In genomic region chr5:178267245-178267644, GRCh38 we compare ENCODE assay signal across 21 cellular contexts.
"Had no signal": no experiment of that assay in that cellular context is flagged by ENCODE, and none has a peak within 500 bp of the region (broad histone marks: within the 10 kb centered on the region; RNA-seq: fewer than 3 reads in every experiment).

No MANE protein-coding gene starts in this region.

- H3K4me2 ChIP-seq: KMS-11 had no signal

- H3K27ac ChIP-seq: HL-60, KMS-11, SJCRH30 had no signal

- H3K36me3 Mint-ChIP-seq: IgD-negative memory B cell had no signal

- ATAC-seq: K562, SK-N-SH treated with all-trans-retinoic acid at 6 μM for 48 hours had no signal

- H3K9me3 ChIP-seq: SJCRH30 had no signal

- H3K4me3 Mint-ChIP-seq: IgD-negative memory B cell had no signal

- DNase-seq: Kasumi-1, MM.1S, NCI-H1092 treated with DMSO at 0.1 percent for 48 hours, NCI-H1436, NCI-H1694, NCI-H187 treated with DMSO at 0.1 percent for 48 hours, NCI-H2029 treated with DMSO at 0.1 percent for 48 hours, NCI-H2107, NCI-H2227 treated with DMSO at 0.1 percent for 48 hours, NCI-H524, NCI-H69, NCI-H774, SHP77 treated with DMSO at 0.1 percent for 48 hours, SJCRH30 had no signal

- H3K4me3 ChIP-seq: K562, SJCRH30 had no signal

- H3K36me3 ChIP-seq: SJCRH30 had no signal

- FAIRE-seq: HTR-8/SVneo, K562, RCC 7860 had no signal

- H3K27me3 ChIP-seq: SJCRH30 had no signal

- H3K4me1 ChIP-seq: SJCRH30 had no signal

- H3K27ac Mint-ChIP-seq: IgD-negative memory B cell had no signal

- H3K9ac ChIP-seq: KMS-11 had no signal
